In genomic region chr12:10612110-10612509, GRCh38 we compare ENCODE assay signal across 7 cellular contexts. TPM values are rescaled to one million over a fixed set of nuclear protein-coding genes. Genes with fewer than 3 reads are reported as not detected.
DNase-seq lines count a peak whose midpoint lies in the region; ATAC-seq, FAIRE-seq and TF ChIP-seq lines count a peak whose summit lies in the region.

No MANE protein-coding gene starts in this region.

- peaks cover 46% of the 10 kb centered on the region for H3K79me2 ChIP-seq in OCI-LY7 (ENCODE audit: insufficient read depth, low read depth, low read length)

- no peaks in the 10 kb centered on the region for H3K9me2 ChIP-seq in OCI-LY7 (ENCODE audit: insufficient read depth, low read length)

- POLR2A ChIA-PET in OCI-LY7 (lab: Charles Lee), result interaction anchor here (0.7 kb wide), 2 partner anchors 155 to 201 kb away, joined by 3 to 6 read pairs; no protein-coding TSS in a partner anchor

- no peaks in the 10 kb centered on the region for H3K9me3 ChIP-seq in OCI-LY7 (ENCODE audit: low read length)

- H3K36me3 ChIP-seq in OCI-LY7 (ENCODE audit: insufficient read depth, low read length), result peaks cover 43% of the 10 kb centered on the region

- TF ChIP-seq CTCF in OCI-LY7 (conservative IDR thresholded peaks at IDR 0.05; ENCODE audit: low read length) (no peak), epithelial cell of proximal tubule (conservative IDR thresholded peaks at IDR 0.05; ENCODE audit: low read depth, low read length) (no peak)

- BruUV-seq in OCI-LY7 (replicated peaks; lab: Mats Ljungman, UMichigan), result no TSS peak

- H3K4me1 ChIP-seq in OCI-LY7 (ENCODE audit: insufficient read depth, low read length, poor library complexity, severe bottlenecking), result peaks cover 21% of the 10 kb centered on the region

- no peak for TF ChIP-seq POLR2A in GM12892 (IDR thresholded peaks at IDR 0.05; ENCODE audit: low read depth, low read length)

- H4K20me1 ChIP-seq in OCI-LY7 (ENCODE audit: insufficient read depth, low read length), result no peaks in the 10 kb centered on the region

- DNase-seq in GM12892 (ENCODE audit: insufficient read length) (no peak), OCI-LY7 (ENCODE audit: low spot score) (no peak), epithelial cell of proximal tubule (ENCODE audit: low read depth) (no peak), skeletal muscle cell (ENCODE audit: low read depth) (no peak), MV-4-11 (lab: John Stamatoyannopoulos, UW) (no peak)

- intact Hi-C loops in OCI-LY7 (cut with micrococcal nuclease; ENCODE audit: unreplicated experiment), result loop anchor here (5.0 kb wide), 1 partner anchor 250 kb away; no protein-coding TSS in a partner anchor

- CTCF ChIA-PET in OCI-LY7 (lab: Charles Lee; ENCODE audit: unreplicated experiment), result no interaction called here

- peak; percentile 85 for FAIRE-seq in GM12892 (lab: Jason Lieb, UNC)

- no peak for ATAC-seq in GM18520 (IDR thresholded peaks at IDR 0.05; ENCODE audit: unreplicated experiment)
- no peak for ATAC-seq in HG03280 (IDR thresholded peaks at IDR 0.05; ENCODE audit: unreplicated experiment)

- H2AFZ ChIP-seq in OCI-LY7 (ENCODE audit: low read length), result no peak overlapping the region

- H3K4me2 ChIP-seq in OCI-LY7 (ENCODE audit: low read length), result peak overlapping the region; percentile 94

- H3K27ac ChIP-seq in OCI-LY7 (ENCODE audit: low read depth, low read length, poor library complexity, severe bottlenecking), result peak overlapping the region; percentile 60

- peak overlapping the region; percentile 91 for H3K4me3 ChIP-seq in OCI-LY7 (ENCODE audit: low read depth, low read length, poor library complexity, severe bottlenecking)
- H3K4me3 ChIP-seq in epithelial cell of proximal tubule (ENCODE audit: low read depth, low read length), result peak overlapping the region; percentile 81
- peak overlapping the region; percentile 89 for H3K4me3 ChIP-seq in skeletal muscle cell (ENCODE audit: low read depth, low read length)

RNA-seq across cellular contexts. Expression of gene MAGOHB, which starts 1.3 kb away (rescaled TPM):
- polyA plus RNA-seq in GM12892 (2012; ENCODE audit: missing spikeins), result 50.5 TPM
- 35.6 and 44.4 TPM in 2 replicates for total RNA-seq in OCI-LY7 (2014; rRNA removed; shearing (Covaris generic))
- total RNA-seq in OCI-LY7 (2022), result 54.7 and 66.5 TPM in 2 replicates
- 30.8 and 35.8 TPM in 2 replicates for total RNA-seq in epithelial cell of proximal tubule
